ENCODE assay signal across 28 cellular contexts in genomic region chr6:169145476-169145875, GRCh38.
DNase-seq lines count a peak whose midpoint lies in the region; ATAC-seq and TF ChIP-seq lines count a peak whose summit lies in the region.
"Had no signal": no experiment of that assay in that cellular context is flagged by ENCODE, and none has a peak within 500 bp of the region (broad histone marks: within the 10 kb centered on the region; RNA-seq: fewer than 3 reads in every experiment).

No MANE protein-coding gene starts in this region.

- H3K9me3 Mint-ChIP-seq in CD8-positive, alpha-beta memory T cell, result peaks cover 5 to 12% (median 11%) of the 10 kb centered on the region in 5 donors

- H3K36me3 Mint-ChIP-seq in CD8-positive, alpha-beta memory T cell, result no peaks in the 10 kb centered on the region

- H3K9me3 ChIP-seq in IMR-90 (ENCODE audit: control insufficient read depth, insufficient read depth, low read length), result peaks cover 3% of the 10 kb centered on the region; the same call in 1 of the 2 replicates
- H3K9me3 ChIP-seq in esophagus squamous epithelium, result no peaks in the 10 kb centered on the region
- H3K9me3 ChIP-seq in muscle layer of colon (ENCODE audit: low read length), result no peaks in the 10 kb centered on the region
- H3K9me3 ChIP-seq in CD8-positive, alpha-beta memory T cell (ENCODE audit: low read length), result no peaks in the 10 kb centered on the region
- H3K9me3 ChIP-seq: upper lobe of right lung had no signal

- H3K9me1 ChIP-seq in IMR-90 (ENCODE audit: insufficient read depth, low read length), result peaks cover 3% of the 10 kb centered on the region

- H4K91ac ChIP-seq in IMR-90 (ENCODE audit: insufficient read depth, low read depth, low read length), result no peak overlapping the region; the same call in 1 of the 2 replicates

- H3K23ac ChIP-seq in IMR-90 (ENCODE audit: low read depth, low read length), result no peak overlapping the region

- TF ChIP-seq CTCF in IMR-90 (conservative IDR thresholded peaks at IDR 0.05; ENCODE audit: low read depth, low read length) (no peak), esophagus squamous epithelium (IDR thresholded peaks at IDR 0.05) (no peak)

- peak; percentile 76 for DNase-seq in IMR-90
- no peak for DNase-seq in esophagus squamous epithelium (lab: John Stamatoyannopoulos, UW)
- peak; percentile 41 for DNase-seq in superior temporal gyrus (ENCODE audit: extremely low spot score)
- DNase-seq in hypothalamus (lab: John Stamatoyannopoulos, UW), result no peak
- DNase-seq in iPS-NIHi11 (ENCODE audit: low spot score), result no peak
- no peak for DNase-seq in CD8-positive, alpha-beta memory T cell
- DNase-seq: activated naive CD4-positive, alpha-beta T cell; activated T-cell treated with anti-CD3 and anti-CD28 coated beads, Interleukin-2, amount 50 U/mL, for 24 hours; effector memory CD8-positive, alpha-beta T cell; HCEC 1CT; kidney glomerular epithelial cell; NCI-H1417 treated with DMSO at 0.1 percent for 48 hours; NCI-H524; RPMI8226; small intestine; stimulated activated CD4-positive, alpha-beta T cell treated with anti-CD3 and anti-CD28 coated beads, Interleukin-4, amount 100 ng/mL, for 1 hour; T-helper 9 cell; upper lobe of right lung had no signal

- H3K14ac ChIP-seq in IMR-90 (replicated peaks; ENCODE audit: low read depth, low read length), result no peak overlapping the region

- CTCF ChIA-PET in IMR-90 (lab: Yijun Ruan, JAX), result interaction anchor here (0.6 kb wide), 1 partner anchor 471 kb away, joined by 4 read pairs; no protein-coding TSS in a partner anchor
- CTCF ChIA-PET in CD8-positive, alpha-beta memory T cell (lab: Charles Lee), result no interaction called here

- H3K4me1 ChIP-seq in IMR-90 (ENCODE audit: control insufficient read depth, insufficient read depth, low read length) (peaks cover 23% of the 10 kb centered on the region), esophagus squamous epithelium (peaks cover 0 to 20% (median 0%) of the 10 kb centered on the region in 3 donors), muscle layer of colon (ENCODE audit: insufficient read depth, low read length) (peaks cover 47% of the 10 kb centered on the region)
- no peaks in the 10 kb centered on the region for H3K4me1 ChIP-seq in CD8-positive, alpha-beta memory T cell (ENCODE audit: insufficient read depth, low read length)
- H3K4me1 ChIP-seq: upper lobe of right lung had no signal

- POLR2A ChIA-PET in IMR-90 (lab: Charles Lee; ENCODE audit: unreplicated experiment), result no interaction called here
- POLR2A ChIA-PET in CD8-positive, alpha-beta memory T cell (lab: Charles Lee), result no interaction called here

- peak overlapping the region; percentile 74 for H2BK5ac ChIP-seq in IMR-90 (ENCODE audit: low read depth, low read length, poor library complexity, severe bottlenecking)

- no peak overlapping the region for H3K27ac Mint-ChIP-seq in CD8-positive, alpha-beta memory T cell
- H3K27ac Mint-ChIP-seq: activated T-cell treated with anti-CD3 and anti-CD28 coated beads, Interleukin-2, amount 50 U/mL, for 24 hours; effector memory CD8-positive, alpha-beta T cell; memory B cell; natural killer cell treated with Interleukin-12 subunit alpha and Interleukin-12 subunit beta and Interleukin-15 and Interleukin-18, amount 100 ng/mL, for 72 hours; stimulated activated naive CD8-positive, alpha-beta T cell treated with anti-CD3 and anti-CD28 coated beads, Interleukin-15, Interleukin-2, amounts not matched to agents 100 ng/mL and 50 ng/mL, for 24 hours had no signal

- ATAC-seq in IMR-90 (ENCODE audit: low read depth) (peak; percentile 90), GM19397 (IDR thresholded peaks at IDR 0.05; ENCODE audit: unreplicated experiment) (no peak)
- ATAC-seq: activated CD4-positive, CD25-positive, alpha-beta regulatory T cell treated with anti-CD3 and anti-CD28 coated beads, Interleukin-2, amount 50 U/mL, for 24 hours; effector memory CD8-positive, alpha-beta T cell; natural killer cell treated with Interleukin-12 subunit alpha and Interleukin-12 subunit beta and Interleukin-15 and Interleukin-18, amount 100 ng/mL, for 72 hours; SK-N-SH treated with all-trans-retinoic acid at 6 μM for 48 hours; upper lobe of right lung had no signal

- peaks cover 5 to 11% of the 10 kb centered on the region in 2 donors for H3K27me3 Mint-ChIP-seq in CD8-positive, alpha-beta memory T cell

- H2AFZ ChIP-seq in IMR-90 (replicated peaks; ENCODE audit: low read length, poor library complexity), result no peak overlapping the region

- no peak overlapping the region; the same call in 2 of the 3 replicates for H2BK15ac ChIP-seq in IMR-90 (ENCODE audit: low read depth, low read length)

- no peak overlapping the region for H2AK5ac ChIP-seq in IMR-90 (ENCODE audit: low read depth, low read length)

- no peak overlapping the region for H3K4me3 ChIP-seq in IMR-90 (ENCODE audit: insufficient read depth, low read depth, low read length)
- H3K4me3 ChIP-seq in esophagus squamous epithelium, result no peak overlapping the region
- no peak overlapping the region for H3K4me3 ChIP-seq in muscle layer of colon (ENCODE audit: low read depth in 1 of 2, low read length in 2 of 2)
- H3K4me3 ChIP-seq in CD8-positive, alpha-beta memory T cell (ENCODE audit: low read length), result no peak overlapping the region
- H3K4me3 ChIP-seq: BLaER1, upper lobe of right lung had no signal

- no TSS peak for BruUV-seq in IMR-90 (replicated peaks; lab: Mats Ljungman, UMichigan)

- no peak overlapping the region for H3K4ac ChIP-seq in IMR-90 (ENCODE audit: low read depth, low read length)

- peak overlapping the region; percentile 65; the same call in 1 of the 2 replicates for H2BK20ac ChIP-seq in IMR-90 (ENCODE audit: low read depth, low read length)

- no CpG with 5 or more reads among the region's 6 CpGs for WGBS in IMR-90 (ENCODE audit: extremely low coverage in 2 of 2, insufficient read length in 1 of 2), 2 experiments
- 85 to 89% methylated on average over 6 of the region's 6 CpGs for WGBS in esophagus squamous epithelium, 2 donors

- no peaks in the 10 kb centered on the region for H3K79me1 ChIP-seq in IMR-90 (ENCODE audit: low read depth in 1 of 2, low read length in 2 of 2)

- H3K4me2 ChIP-seq in IMR-90 (ENCODE audit: low read depth, low read length), result no peak overlapping the region; the same call in 1 of the 2 replicates
- H3K4me2 ChIP-seq: BLaER1 had no signal

- peak overlapping the region; percentile 27; the same call in 1 of the 2 replicates for H3K56ac ChIP-seq in IMR-90 (ENCODE audit: extremely low read depth, insufficient read depth, low read length)

- TF ChIP-seq POLR2A in IMR-90 (IDR thresholded peaks at IDR 0.05; ENCODE audit: low read depth, low read length), result no peak
- TF ChIP-seq POLR2A in esophagus squamous epithelium (IDR thresholded peaks at IDR 0.05), result no peak

- H3K27me3 ChIP-seq in IMR-90 (ENCODE audit: control insufficient read depth, insufficient read depth, low read length) (no peaks in the 10 kb centered on the region), esophagus squamous epithelium (no peaks in the 10 kb centered on the region), muscle layer of colon (ENCODE audit: control insufficient read depth in 1 of 2, insufficient read depth in 2 of 2, low read length in 2 of 2) (no peaks in the 10 kb centered on the region)
- no peaks in the 10 kb centered on the region for H3K27me3 ChIP-seq in CD8-positive, alpha-beta memory T cell (ENCODE audit: insufficient read depth, low read length, poor library complexity, severe bottlenecking)
- H3K27me3 ChIP-seq: BLaER1, upper lobe of right lung had no signal

- H4K20me1 ChIP-seq in IMR-90 (ENCODE audit: insufficient read depth, low read length), result no peaks in the 10 kb centered on the region
- H4K20me1 ChIP-seq: BLaER1 had no signal

- no peak overlapping the region for H2AK9ac ChIP-seq in IMR-90 (replicated peaks; ENCODE audit: low read depth, low read length, poor library complexity)

- TF ChIP-seq RAD21 in IMR-90 (IDR thresholded peaks at IDR 0.05; ENCODE audit: low read length), result no peak

- H3K4me1 Mint-ChIP-seq in CD8-positive, alpha-beta memory T cell, result peaks cover 0 to 6% (median 0%) of the 10 kb centered on the region in 3 donors
- H3K4me1 Mint-ChIP-seq: central memory CD8-positive, alpha-beta T cell; memory B cell had no signal

- H3K36me3 ChIP-seq in IMR-90 (ENCODE audit: control insufficient read depth, insufficient read depth, low read length) (no peaks in the 10 kb centered on the region), esophagus squamous epithelium (no peaks in the 10 kb centered on the region), muscle layer of colon (ENCODE audit: insufficient read depth, low read length) (no peaks in the 10 kb centered on the region)
- no peaks in the 10 kb centered on the region for H3K36me3 ChIP-seq in CD8-positive, alpha-beta memory T cell (ENCODE audit: insufficient read depth, low read length)
- H3K36me3 ChIP-seq: BLaER1, upper lobe of right lung had no signal

- H3K4me3 Mint-ChIP-seq in CD8-positive, alpha-beta memory T cell, result no peak overlapping the region
- H3K4me3 Mint-ChIP-seq: activated T-cell treated with anti-CD3 and anti-CD28 coated beads, Interleukin-2, amount 50 U/mL, for 24 hours; central memory CD8-positive, alpha-beta T cell; effector memory CD8-positive, alpha-beta T cell; memory B cell; natural killer cell treated with Interleukin-12 subunit alpha and Interleukin-12 subunit beta and Interleukin-15 and Interleukin-18, amount 100 ng/mL, for 72 hours; stimulated activated naive CD8-positive, alpha-beta T cell treated with anti-CD3 and anti-CD28 coated beads, Interleukin-15, Interleukin-2, amounts not matched to agents 100 ng/mL and 50 ng/mL, for 24 hours had no signal

- dilution Hi-C loops in IMR-90 (cut with HindIII; ENCODE audit: low sequenced_read_pairs, unreplicated experiment), result no loop called here

- in situ Hi-C loops in IMR-90 (cut with MboI; ENCODE audit: low sequenced_read_pairs), result no loop called here

- intact Hi-C loops in IMR-90 (cut with micrococcal nuclease) (loop anchor here (2.0 kb wide), 1 partner anchor 71 kb away; no protein-coding TSS in a partner anchor), esophagus squamous epithelium (cut with DNase I) (no loop called here)

- H3K27ac ChIP-seq in IMR-90 (ENCODE audit: insufficient read depth, low read length), result peak overlapping the region; percentile 92; the same call in 1 of the 2 replicates
- peak overlapping the region in 3 of 4 donors; percentile 44 to 62 (median 61) for H3K27ac ChIP-seq in esophagus squamous epithelium
- peak overlapping the region; percentile 52 for H3K27ac ChIP-seq in muscle layer of colon (ENCODE audit: low read depth, low read length)
- H3K27ac ChIP-seq in CD8-positive, alpha-beta memory T cell (ENCODE audit: low read depth, low read length), result no peak overlapping the region
- H3K27ac ChIP-seq: BLaER1, HL-60, upper lobe of right lung had no signal

- no peak overlapping the region for H3K9ac ChIP-seq in IMR-90 (ENCODE audit: low read depth, low read length)
- H3K9ac ChIP-seq in muscle layer of colon (ENCODE audit: low read length), result no peak overlapping the region
- H3K9ac ChIP-seq: BLaER1 had no signal

- no peak overlapping the region for H4K5ac ChIP-seq in IMR-90 (ENCODE audit: low read depth, low read length)

- no peak overlapping the region for H3K18ac ChIP-seq in IMR-90 (ENCODE audit: low read depth, low read length)

- H4K8ac ChIP-seq in IMR-90 (ENCODE audit: low read depth in 2 of 2, low read length in 2 of 2), result peak overlapping the region in 1 of 2 experiments; percentile 78; a peak in 1 of 4 replicates

- H2BK120ac ChIP-seq in IMR-90 (ENCODE audit: low read depth, low read length), result no peak overlapping the region

TF ChIP-seq in IMR-90, 13 proteins besides CTCF, POLR2A, EP300 and RAD21 (continues in another document):
- no peak for TF ChIP-seq CEBPB (IDR thresholded peaks at IDR 0.05; ENCODE audit: low read depth, low read length)

Comparison
In these comparisons a context has a peak if more than half of its experiments do, and no peak if none do; other contexts are left out.
1. DNase-seq: peak in IMR-90 (single experiment) and superior temporal gyrus (single experiment); none in esophagus squamous epithelium (single experiment), hypothalamus (0 of 51), iPS-NIHi11 (single experiment) and CD8-positive, alpha-beta memory T cell (0 of 5).